Comparison of ENCODE assay signal across 25 cellular contexts in the genomic region with DNA sequence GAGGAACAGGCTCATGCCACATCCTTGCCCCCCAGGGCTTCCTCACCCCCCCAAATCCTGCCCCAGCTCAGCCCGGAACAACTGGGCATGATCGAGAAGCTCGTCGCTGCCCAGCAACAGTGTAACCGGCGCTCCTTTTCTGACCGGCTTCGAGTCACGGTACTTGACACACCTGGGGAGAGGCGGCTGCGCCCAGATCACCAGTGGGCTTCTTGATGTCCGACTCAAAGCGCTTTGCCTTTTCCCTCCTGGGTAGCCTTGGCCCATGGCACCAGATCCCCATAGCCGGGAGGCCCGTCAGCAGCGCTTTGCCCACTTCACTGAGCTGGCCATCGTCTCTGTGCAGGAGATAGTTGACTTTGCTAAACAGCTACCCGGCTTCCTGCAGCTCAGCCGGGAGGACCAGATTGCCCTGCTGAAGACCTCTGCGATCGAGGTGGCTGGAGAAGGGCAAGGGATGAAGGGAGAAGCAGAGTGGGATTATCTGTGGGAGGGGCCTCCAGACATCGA.
"Had no signal": no experiment of that assay in that cellular context is flagged by ENCODE, and none has a peak within 500 bp of the region (broad histone marks: within the 10 kb centered on the region; RNA-seq: fewer than 3 reads in every experiment).

No MANE protein-coding gene starts in this region.

- H3K4me2 ChIP-seq: smooth muscle cell had no signal

- H3K27me3 Mint-ChIP-seq: activated CD4-positive, alpha-beta memory T cell treated with anti-CD3 and anti-CD28 coated beads for 36 hours; dendritic cell treated with granulocyte-macrophage colony-stimulating factor and Interleukin-4, amounts not matched to agents 40 ng/mL and 50 ng/mL, for 4 days; memory B cell; naive thymus-derived CD8-positive, alpha-beta T cell; type B pancreatic cell had no signal

- H3K9ac ChIP-seq: parathyroid adenoma had no signal

- ATAC-seq: heart right ventricle; naive thymus-derived CD8-positive, alpha-beta T cell; psoas muscle; stimulated activated naive CD8-positive, alpha-beta T cell treated with anti-CD3 and anti-CD28 coated beads, Interleukin-15, Interleukin-2, amounts not matched to agents 100 U/mL and 50 U/mL, for 24 hours had no signal

- H2AFZ ChIP-seq: parathyroid adenoma had no signal

- H3K9me3 Mint-ChIP-seq: activated CD4-positive, alpha-beta memory T cell treated with anti-CD3 and anti-CD28 coated beads for 36 hours; dendritic cell treated with granulocyte-macrophage colony-stimulating factor and Interleukin-4, amounts not matched to agents 40 ng/mL and 50 ng/mL, for 4 days; memory B cell; naive thymus-derived CD8-positive, alpha-beta T cell; neural crest cell; type B pancreatic cell had no signal

- H3K4me3 ChIP-seq: esophagus muscularis mucosa, heart right ventricle, psoas muscle, right atrium auricular region, smooth muscle cell, thoracic aorta, uterus had no signal

- H3K27ac ChIP-seq: esophagus muscularis mucosa, heart right ventricle, parathyroid adenoma, psoas muscle, right atrium auricular region, thoracic aorta, uterus had no signal

- H3K4me3 Mint-ChIP-seq: activated CD4-positive, alpha-beta memory T cell treated with anti-CD3 and anti-CD28 coated beads for 36 hours; dendritic cell treated with granulocyte-macrophage colony-stimulating factor and Interleukin-4, amounts not matched to agents 40 ng/mL and 50 ng/mL, for 4 days; memory B cell; naive thymus-derived CD8-positive, alpha-beta T cell; neural crest cell; type B pancreatic cell had no signal

- H3K9me3 ChIP-seq: esophagus muscularis mucosa, heart right ventricle, psoas muscle, right atrium auricular region, thoracic aorta, uterus had no signal

- H3K36me3 ChIP-seq: right atrium auricular region, thoracic aorta, uterus had no signal

- H3K27ac Mint-ChIP-seq: activated CD4-positive, alpha-beta memory T cell treated with anti-CD3 and anti-CD28 coated beads for 36 hours; memory B cell; type B pancreatic cell had no signal

- H3K4me1 ChIP-seq: parathyroid adenoma, psoas muscle had no signal

- DNase-seq: activated CD4-positive, alpha-beta memory T cell treated with anti-CD3 and anti-CD28 coated beads for 36 hours; activated CD4-positive, alpha-beta T cell treated with anti-CD3 and anti-CD28 coated beads for 4 hours; activated naive CD4-positive, alpha-beta T cell; activated T-cell treated with anti-CD3 and anti-CD28 coated beads, Interleukin-2, amount 50 U/mL, for 48 hours; amygdala; central memory CD4-positive, alpha-beta T cell; foreskin melanocyte; heart right ventricle; naive thymus-derived CD8-positive, alpha-beta T cell; occipital lobe; stimulated activated CD4-positive, alpha-beta T cell treated with anti-CD3 and anti-CD28 coated beads, Interleukin-15, amount 100 ng/mL, for 24 hours; stimulated activated CD4-positive, alpha-beta T cell treated with anti-CD3 and anti-CD28 coated beads, Interleukin-2, amount 100 ng/mL, for 24 hours; stimulated activated naive CD8-positive, alpha-beta T cell treated with anti-CD3 and anti-CD28 coated beads, Interleukin-15, Interleukin-2, amounts not matched to agents 100 U/mL and 50 U/mL, for 24 hours; T-helper 2 cell; uterus had no signal

- H3K27me3 ChIP-seq: esophagus muscularis mucosa, heart right ventricle, right atrium auricular region, uterus had no signal

- H3K36me3 Mint-ChIP-seq: activated CD4-positive, alpha-beta memory T cell treated with anti-CD3 and anti-CD28 coated beads for 36 hours; memory B cell; naive thymus-derived CD8-positive, alpha-beta T cell; type B pancreatic cell had no signal
